Comparison of ENCODE assay signal across 12 cellular contexts in genomic region chr3:167493240-167493639, GRCh38. TPM values are rescaled to one million over a fixed set of nuclear protein-coding genes. Genes with fewer than 3 reads are reported as not detected.
DNase-seq lines count a peak whose midpoint lies in the region; ATAC-seq, FAIRE-seq and TF ChIP-seq lines count a peak whose summit lies in the region.
"Had no signal": no experiment of that assay in that cellular context is flagged by ENCODE, and none has a peak within 500 bp of the region (broad histone marks: within the 10 kb centered on the region; RNA-seq: fewer than 3 reads in every experiment).

No MANE protein-coding gene starts in this region.

- no peak overlapping the region for H3K27ac Mint-ChIP-seq in neural crest cell (ENCODE audit: unreplicated experiment)
- H3K27ac Mint-ChIP-seq: activated naive CD4-positive, alpha-beta T cell treated with anti-CD3 and anti-CD28 coated beads, Interleukin-2, amount 10 ng/mL, durations not matched to agents 7 days and 5 days had no signal

- H3K4me3 Mint-ChIP-seq in neural crest cell, result no peak overlapping the region
- H3K4me3 Mint-ChIP-seq: activated naive CD4-positive, alpha-beta T cell treated with anti-CD3 and anti-CD28 coated beads, Interleukin-2, amount 10 ng/mL, durations not matched to agents 7 days and 5 days had no signal

- H3K4me1 Mint-ChIP-seq in neural crest cell, result no peaks in the 10 kb centered on the region
- H3K4me1 Mint-ChIP-seq: activated naive CD4-positive, alpha-beta T cell treated with anti-CD3 and anti-CD28 coated beads, Interleukin-2, amount 10 ng/mL, durations not matched to agents 7 days and 5 days had no signal

- H3K36me3 Mint-ChIP-seq in neural crest cell (ENCODE audit: low read depth), result no peaks in the 10 kb centered on the region
- H3K36me3 Mint-ChIP-seq: activated naive CD4-positive, alpha-beta T cell treated with anti-CD3 and anti-CD28 coated beads, Interleukin-2, amount 10 ng/mL, durations not matched to agents 7 days and 5 days had no signal

- FAIRE-seq in urothelium cell line (lab: Jason Lieb, UNC), result no peak

- peaks cover 4% of the 10 kb centered on the region for H3K27me3 Mint-ChIP-seq in neural crest cell (ENCODE audit: low read depth)
- H3K27me3 Mint-ChIP-seq: activated naive CD4-positive, alpha-beta T cell treated with anti-CD3 and anti-CD28 coated beads, Interleukin-2, amount 10 ng/mL, durations not matched to agents 7 days and 5 days had no signal

- H3K27me3 ChIP-seq in WERI-Rb-1 (ENCODE audit: insufficient read depth, low read depth, severe bottlenecking), result no peaks in the 10 kb centered on the region

- no peaks in the 10 kb centered on the region for H3K36me3 ChIP-seq in WERI-Rb-1

- TF ChIP-seq CTCF in GM12864 (IDR thresholded peaks at IDR 0.05; ENCODE audit: low read depth, low read length, missing control alignments) (peak; percentile 63), WERI-Rb-1 (IDR thresholded peaks at IDR 0.05; ENCODE audit: low read depth, low read length) (peak; percentile 87), neural crest cell (conservative IDR thresholded peaks at IDR 0.05) (peak; percentile 49)

- H3K4me3 ChIP-seq in GM12864 (ENCODE audit: low read depth, low read length) (no peak overlapping the region), WERI-Rb-1 (ENCODE audit: low read depth, low read length) (no peak overlapping the region)

- H3K9me3 ChIP-seq in WERI-Rb-1 (ENCODE audit: severe bottlenecking), result no peaks in the 10 kb centered on the region

- no peak overlapping the region for H3K27ac ChIP-seq in WERI-Rb-1

- ATAC-seq in HG03280 (IDR thresholded peaks at IDR 0.05; ENCODE audit: unreplicated experiment) (peak; percentile 41), HG03097 (IDR thresholded peaks at IDR 0.05; ENCODE audit: low FRiP score, unreplicated experiment) (no peak)

- DNase-seq in GM12864 (ENCODE audit: low read depth) (no peak), WERI-Rb-1 (peak; percentile 29), neural crest cell (ENCODE audit: low read depth, low spot score) (peak; percentile 2), GM19238 (ENCODE audit: insufficient read length, low spot score) (no peak), nucleus accumbens (lab: John Stamatoyannopoulos, UW) (no peak), urothelium cell line (ENCODE audit: low spot score) (no peak)
- DNase-seq: activated naive CD4-positive, alpha-beta T cell treated with anti-CD3 and anti-CD28 coated beads, Interleukin-2, amount 10 ng/mL, durations not matched to agents 7 days and 5 days had no signal

- no peaks in the 10 kb centered on the region for H3K9me3 Mint-ChIP-seq in neural crest cell
- H3K9me3 Mint-ChIP-seq: activated naive CD4-positive, alpha-beta T cell treated with anti-CD3 and anti-CD28 coated beads, Interleukin-2, amount 10 ng/mL, durations not matched to agents 7 days and 5 days had no signal

RNA-seq across cellular contexts. Expression of gene SERPINI2, which starts 19.4 kb away (rescaled TPM):
- total RNA-seq in neural crest cell, result 0.56 and 0.86 TPM in 2 replicates
- total RNA-seq: M059J; mesenteric fat pad; T-helper 1 cell treated with Interleukin-12 subunit alpha and Interleukin-12 subunit beta and Interleukin-4 antibody, amounts not matched to agents 30 ng/mL and 1 ng/mL, for 36 hours had no signal

Comparison
In these comparisons a context has a peak if more than half of its experiments do, and no peak if none do; other contexts are left out.
1. DNase-seq: peak in WERI-Rb-1 (single experiment) and neural crest cell (single experiment); none in GM12864 (single experiment), GM19238 (single experiment), nucleus accumbens (0 of 56) and urothelium cell line (single experiment).
2. Peak in every context shown above with its lines, with median percentiles within 50 percentile points of each other: CTCF ChIP-seq.